Comparison of ENCODE assay signal across 28 cellular contexts in the genomic region with DNA sequence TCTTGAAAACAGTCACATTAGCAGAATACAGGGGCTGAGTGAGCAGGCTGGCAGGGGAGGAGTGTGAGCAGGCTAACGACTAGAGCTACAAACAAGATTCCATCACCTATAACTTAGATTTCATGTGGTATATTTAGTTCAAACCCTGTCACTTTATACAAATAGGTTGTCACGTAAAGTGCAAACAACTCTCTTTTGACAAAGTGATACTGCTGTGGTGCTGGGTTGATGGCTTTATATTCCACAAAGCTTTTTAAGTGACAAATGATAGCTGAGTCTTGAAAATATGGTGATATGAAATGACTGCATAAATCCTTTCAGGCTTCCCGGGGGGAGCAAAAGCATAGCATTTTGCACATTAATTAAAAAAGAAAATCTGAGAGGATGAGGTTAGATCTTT.
"Had no signal": no experiment of that assay in that cellular context is flagged by ENCODE, and none has a peak within 500 bp of the region (broad histone marks: within the 10 kb centered on the region; RNA-seq: fewer than 3 reads in every experiment).

No MANE protein-coding gene starts in this region.

- H3K27ac ChIP-seq: ascending aorta, brain microvascular endothelial cell, coronary artery, dorsolateral prefrontal cortex, esophagus muscularis mucosa, gastroesophageal sphincter had no signal

- H3K4me1 Mint-ChIP-seq: activated CD4-positive, alpha-beta memory T cell treated with anti-CD3 and anti-CD28 coated beads, Interleukin-2, amount 10 ng/mL, durations not matched to agents 7 days and 5 days; activated naive CD4-positive, alpha-beta T cell treated with anti-CD3 and anti-CD28 coated beads, Interleukin-2, amount 10 ng/mL, durations not matched to agents 7 days and 5 days; activated naive CD8-positive, alpha-beta T cell treated with anti-CD3 and anti-CD28 coated beads, Interleukin-2, amount 10 ng/mL, durations not matched to agents 7 days and 5 days; central memory CD8-positive, alpha-beta T cell had no signal

- H3K4me1 ChIP-seq: ascending aorta had no signal

- H3K27me3 Mint-ChIP-seq: activated CD4-positive, alpha-beta memory T cell treated with anti-CD3 and anti-CD28 coated beads, Interleukin-2, amount 10 ng/mL, durations not matched to agents 7 days and 5 days; activated CD4-positive, alpha-beta T cell treated with anti-CD3 and anti-CD28 coated beads, Interleukin-2, amount 10 ng/mL, durations not matched to agents 7 days and 5 days; activated naive CD4-positive, alpha-beta T cell treated with anti-CD3 and anti-CD28 coated beads, Interleukin-2, amount 10 ng/mL, durations not matched to agents 7 days and 5 days; activated naive CD8-positive, alpha-beta T cell treated with anti-CD3 and anti-CD28 coated beads, Interleukin-2, amount 10 ng/mL, durations not matched to agents 7 days and 5 days; activated T-cell treated with anti-CD3 and anti-CD28 coated beads, Interleukin-2, amount 50 U/mL, for 24 hours; central memory CD8-positive, alpha-beta T cell; dendritic cell treated with granulocyte-macrophage colony-stimulating factor and Interleukin-4, amounts not matched to agents 40 ng/mL and 50 ng/mL, for 4 days had no signal

- H3K9me3 Mint-ChIP-seq: activated naive CD4-positive, alpha-beta T cell treated with anti-CD3 and anti-CD28 coated beads, Interleukin-2, amount 10 ng/mL, durations not matched to agents 7 days and 5 days; activated naive CD4-positive, alpha-beta T cell treated with anti-CD3 and anti-CD28 coated beads, Interleukin-2, amount 50 U/mL, for 72 hours; activated naive CD8-positive, alpha-beta T cell treated with anti-CD3 and anti-CD28 coated beads, Interleukin-2, amount 10 ng/mL, durations not matched to agents 7 days and 5 days; activated T-cell treated with anti-CD3 and anti-CD28 coated beads, Interleukin-2, amount 50 U/mL, for 24 hours; central memory CD8-positive, alpha-beta T cell; dendritic cell treated with granulocyte-macrophage colony-stimulating factor and Interleukin-4, amounts not matched to agents 40 ng/mL and 50 ng/mL, for 4 days; endodermal cell; WTC11 had no signal

- H3K9me3 ChIP-seq: ascending aorta, esophagus muscularis mucosa, gastroesophageal sphincter had no signal

- FAIRE-seq: bronchial epithelial cell had no signal

- H3K4me3 ChIP-seq: ascending aorta, coronary artery, dorsolateral prefrontal cortex, esophagus muscularis mucosa, gastroesophageal sphincter had no signal

- H3K27me3 ChIP-seq: ascending aorta, brain microvascular endothelial cell, dorsolateral prefrontal cortex, esophagus muscularis mucosa, gastroesophageal sphincter had no signal

- H3K27ac Mint-ChIP-seq: activated CD4-positive, alpha-beta memory T cell treated with anti-CD3 and anti-CD28 coated beads, Interleukin-2, amount 10 ng/mL, durations not matched to agents 7 days and 5 days; activated CD4-positive, alpha-beta T cell treated with anti-CD3 and anti-CD28 coated beads, Interleukin-2, amount 10 ng/mL, durations not matched to agents 7 days and 5 days; activated naive CD4-positive, alpha-beta T cell treated with anti-CD3 and anti-CD28 coated beads, Interleukin-2, amount 10 ng/mL, durations not matched to agents 7 days and 5 days; activated naive CD8-positive, alpha-beta T cell treated with anti-CD3 and anti-CD28 coated beads, Interleukin-2, amount 10 ng/mL, durations not matched to agents 7 days and 5 days; activated T-cell treated with anti-CD3 and anti-CD28 coated beads, Interleukin-2, amount 50 U/mL, for 24 hours; activated T-cell treated with anti-CD3 and anti-CD28 coated beads, Interleukin-2, amount 50 U/mL, for 72 hours; dendritic cell treated with granulocyte-macrophage colony-stimulating factor and Interleukin-4, amounts not matched to agents 40 ng/mL and 50 ng/mL, for 4 days; endodermal cell; WTC11 had no signal

- H3K36me3 ChIP-seq: ascending aorta, brain microvascular endothelial cell, esophagus muscularis mucosa, gastroesophageal sphincter had no signal

- H3K4me3 Mint-ChIP-seq: activated CD4-positive, alpha-beta memory T cell treated with anti-CD3 and anti-CD28 coated beads, Interleukin-2, amount 10 ng/mL, durations not matched to agents 7 days and 5 days; activated CD4-positive, alpha-beta T cell treated with anti-CD3 and anti-CD28 coated beads, Interleukin-2, amount 10 ng/mL, durations not matched to agents 7 days and 5 days; activated naive CD4-positive, alpha-beta T cell treated with anti-CD3 and anti-CD28 coated beads, Interleukin-2, amount 10 ng/mL, durations not matched to agents 7 days and 5 days; activated naive CD8-positive, alpha-beta T cell treated with anti-CD3 and anti-CD28 coated beads, Interleukin-2, amount 10 ng/mL, durations not matched to agents 7 days and 5 days; activated T-cell treated with anti-CD3 and anti-CD28 coated beads, Interleukin-2, amount 50 U/mL, for 24 hours; activated T-cell treated with anti-CD3 and anti-CD28 coated beads, Interleukin-2, amount 50 U/mL, for 72 hours; central memory CD8-positive, alpha-beta T cell; dendritic cell treated with granulocyte-macrophage colony-stimulating factor and Interleukin-4, amounts not matched to agents 40 ng/mL and 50 ng/mL, for 4 days; endodermal cell; WTC11 had no signal

- H3K36me3 Mint-ChIP-seq: activated naive CD4-positive, alpha-beta T cell treated with anti-CD3 and anti-CD28 coated beads, Interleukin-2, amount 10 ng/mL, durations not matched to agents 7 days and 5 days; activated naive CD8-positive, alpha-beta T cell treated with anti-CD3 and anti-CD28 coated beads, Interleukin-2, amount 10 ng/mL, durations not matched to agents 7 days and 5 days; WTC11 had no signal

- DNase-seq: activated CD4-positive, alpha-beta memory T cell treated with anti-CD3 and anti-CD28 coated beads, Interleukin-2, amount 10 ng/mL, durations not matched to agents 7 days and 5 days; activated CD4-positive, alpha-beta T cell treated with anti-CD3 and anti-CD28 coated beads for 1 hour; activated CD4-positive, alpha-beta T cell treated with anti-CD3 and anti-CD28 coated beads for 4 hours; activated CD4-positive, alpha-beta T cell treated with anti-CD3 and anti-CD28 coated beads, Interleukin-2, amount 10 ng/mL, durations not matched to agents 7 days and 5 days; activated CD4-positive, alpha-beta T cell treated with anti-CD3 and anti-CD28 coated beads, Interleukin-2, amount 50 U/mL, for 4 hours; activated CD8-positive, alpha-beta memory T cell treated with anti-CD3 and anti-CD28 coated beads, Interleukin-2, amount 50 U/mL, for 48 hours; activated gamma-delta T cell; activated naive CD4-positive, alpha-beta T cell; activated naive CD4-positive, alpha-beta T cell treated with anti-CD3 and anti-CD28 coated beads, Interleukin-2, amount 10 ng/mL, durations not matched to agents 7 days and 5 days; activated naive CD8-positive, alpha-beta T cell treated with anti-CD3 and anti-CD28 coated beads, Interleukin-2, amount 10 ng/mL, durations not matched to agents 7 days and 5 days; activated T-cell treated with anti-CD3 and anti-CD28 coated beads for 4 hours; activated T-cell treated with anti-CD3 and anti-CD28 coated beads, Interleukin-2, amount 50 U/mL, for 24 hours; activated T-cell treated with anti-CD3 and anti-CD28 coated beads, Interleukin-2, amount 50 U/mL, for 72 hours; brain microvascular endothelial cell; dorsolateral prefrontal cortex; effector memory CD4-positive, alpha-beta T cell; endodermal cell; foreskin melanocyte; T-helper 2 cell had no signal
